ENCODE assay signal across 31 cellular contexts in genomic region chr11:76795936-76796441, GRCh38. TPM values are rescaled to one million over a fixed set of nuclear protein-coding genes. Genes with fewer than 3 reads are reported as not detected.
DNase-seq lines count a peak whose midpoint lies in the region; TF ChIP-seq lines count a peak whose summit lies in the region.
"Had no signal": no experiment of that assay in that cellular context is flagged by ENCODE, and none has a peak within 500 bp of the region (broad histone marks: within the 10 kb centered on the region; RNA-seq: fewer than 3 reads in every experiment).

No MANE protein-coding gene starts in this region.

- H3K9me3 ChIP-seq in right atrium auricular region (no peaks in the 10 kb centered on the region), sigmoid colon (no peaks in the 10 kb centered on the region)
- H3K9me3 ChIP-seq: adrenal gland, BE2C, body of pancreas, gastrocnemius medialis, SK-N-SH had no signal

- TF ChIP-seq EP300 in sigmoid colon (IDR thresholded peaks at IDR 0.05) = no peak

- peak; percentile 56 for DNase-seq in right atrium auricular region (ENCODE audit: low spot score)
- DNase-seq in cardiac septum (ENCODE audit: low spot score) = no peak
- peak; percentile 2 for DNase-seq in iPS-NIHi11 (ENCODE audit: low spot score)
- peak; percentile 63 for DNase-seq in sigmoid colon
- DNase-seq in NCI-H774 (lab: John Stamatoyannopoulos, UW) = no peak
- no peak for DNase-seq in NCI-H128 (lab: John Stamatoyannopoulos, UW; ENCODE audit: unreplicated experiment)
- DNase-seq in NCI-H748 (lab: John Stamatoyannopoulos, UW; ENCODE audit: unreplicated experiment) = no peak
- DNase-seq in cortex of kidney (lab: John Stamatoyannopoulos, UW) = no peak
- DNase-seq: activated CD4-positive, alpha-beta T cell treated with anti-CD3 and anti-CD28 coated beads, Interleukin-2, amount 50 U/mL, for 4 hours; activated CD4-positive, CD25-positive, alpha-beta regulatory T cell; activated naive CD4-positive, alpha-beta T cell treated with Interleukin-2 at 50 U/mL for 16 hours; BE2C; body of pancreas; CD8-positive, alpha-beta T cell; cerebellar nuclear complex; DMS 273 treated with DMSO at 0.1 percent for 48 hours; dorsolateral prefrontal cortex; gastrocnemius medialis; left cardiac atrium; mammary epithelial cell; MM.1S; NCI-H1105 treated with DMSO at 0.1 percent for 48 hours; NCI-H2029; NCI-H524 treated with DMSO at 0.1 percent for 48 hours; PC-3; SK-N-SH; stimulated activated CD4-positive, alpha-beta T cell treated with anti-CD3 and anti-CD28 coated beads, Interleukin-4, amount 100 ng/mL, for 24 hours; trophoblast cell had no signal

- TF ChIP-seq CTCF in right atrium auricular region (IDR thresholded peaks at IDR 0.05) = no peak
- no peak for TF ChIP-seq CTCF in sigmoid colon (IDR thresholded peaks at IDR 0.05)

- H3K27me3 ChIP-seq in right atrium auricular region (no peaks in the 10 kb centered on the region), sigmoid colon (no peaks in the 10 kb centered on the region)
- H3K27me3 ChIP-seq: adrenal gland, BE2C, body of pancreas, dorsolateral prefrontal cortex, gastrocnemius medialis had no signal

- peaks cover 10% of the 10 kb centered on the region for H3K36me3 ChIP-seq in right atrium auricular region
- H3K36me3 ChIP-seq in sigmoid colon = no peaks in the 10 kb centered on the region
- H3K36me3 ChIP-seq: adrenal gland, gastrocnemius medialis had no signal

- H3K4me1 ChIP-seq in right atrium auricular region = peaks cover 0 to 31% of the 10 kb centered on the region in 2 donors
- H3K4me1 ChIP-seq in sigmoid colon = peaks cover 0 to 25% (median 12%) of the 10 kb centered on the region in 4 donors

- intact Hi-C loops in cardiac septum (cut with DNase I) = no loop called here
- intact Hi-C loops in sigmoid colon (cut with DNase I) = no loop called here

- TF ChIP-seq POLR2A in sigmoid colon (IDR thresholded peaks at IDR 0.05) = no peak

- WGBS in sigmoid colon, 2 donors = 93 to 95% methylated on average over 26 of the region's 26 CpGs

- H3K4me3 ChIP-seq in right atrium auricular region (no peak overlapping the region), sigmoid colon (no peak overlapping the region)
- H3K4me3 ChIP-seq: adrenal gland, body of pancreas, dorsolateral prefrontal cortex, gastrocnemius medialis had no signal

- H3K27ac ChIP-seq in right atrium auricular region = no peak overlapping the region
- no peak overlapping the region for H3K27ac ChIP-seq in sigmoid colon
- H3K27ac ChIP-seq: adrenal gland, body of pancreas, dorsolateral prefrontal cortex, gastrocnemius medialis, KMS-11, parathyroid adenoma had no signal

RNA-seq across cellular contexts. Expression of gene TSKU, which starts 12.8 kb away (rescaled TPM):
- total RNA-seq in right atrium auricular region (10 to 100 TPM; 18.7 to 46.6 TPM), cardiac septum (6.9 TPM), sigmoid colon (10 to 100 TPM; 12.8 to 20.8 (median 20.4) TPM)
- polyA plus RNA-seq in sigmoid colon = 10 to 100 TPM; 16.2 to 24.6 (median 23.4) TPM
- total RNA-seq: CD8-positive, alpha-beta T cell had no signal

Comparison
In these comparisons a context has a peak if more than half of its experiments do, and no peak if none do; other contexts are left out.
1. DNase-seq: peak in right atrium auricular region (single experiment), iPS-NIHi11 (single experiment) and sigmoid colon (single experiment); none in cardiac septum (single experiment), NCI-H774 (single experiment), NCI-H128 (single experiment), NCI-H748 (single experiment) and cortex of kidney (single experiment).